9 cellular contexts compared by ENCODE assay signal in the genomic region with DNA sequence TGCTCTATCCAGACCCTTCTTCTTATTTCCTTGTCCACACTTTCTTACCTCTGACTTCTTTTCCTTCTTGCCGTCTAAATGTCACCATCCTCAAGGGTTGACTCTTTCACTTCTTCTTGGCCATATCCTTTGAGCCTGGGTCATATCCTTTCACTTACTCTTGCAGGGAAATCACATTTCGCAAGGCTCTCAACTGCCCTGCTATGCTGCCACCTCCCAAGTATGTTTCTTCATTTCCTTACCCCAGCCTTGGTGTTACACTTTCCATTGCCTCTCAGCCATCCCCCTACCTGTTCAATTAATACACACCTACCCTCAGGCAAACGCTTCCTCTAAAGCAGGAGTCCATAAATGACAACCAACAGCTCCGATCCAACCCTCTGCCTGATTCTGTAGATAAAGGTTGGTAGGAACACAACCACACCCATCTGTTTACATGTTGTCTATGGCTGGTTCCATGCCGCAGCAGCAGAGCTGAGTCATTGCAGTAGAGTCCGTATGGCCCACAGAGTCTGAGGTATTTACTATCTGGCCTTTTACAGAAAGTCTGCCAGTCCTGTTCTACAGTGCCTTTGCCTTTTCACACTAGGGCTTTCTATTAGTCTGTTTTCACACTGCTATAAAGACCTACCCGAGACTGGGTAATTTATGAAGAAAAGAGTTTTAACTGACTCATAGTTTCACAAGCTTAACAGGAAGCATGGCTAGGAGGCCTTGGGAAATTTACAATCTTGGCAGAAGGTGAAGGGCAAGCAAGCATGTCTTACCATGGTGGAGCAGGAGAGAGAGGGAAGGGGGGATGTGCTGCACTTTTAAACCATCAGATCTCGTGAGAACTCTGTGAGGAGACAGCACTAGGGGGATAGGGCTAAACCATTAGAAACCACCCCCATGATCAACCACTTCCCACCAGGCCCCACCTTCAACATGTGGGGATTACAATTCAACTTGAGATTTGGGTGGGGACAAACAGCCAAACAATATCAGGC.
DNase-seq lines count a peak whose midpoint lies in the region; ATAC-seq and TF ChIP-seq lines count a peak whose summit lies in the region.
"Had no signal": no experiment of that assay in that cellular context is flagged by ENCODE, and none has a peak within 500 bp of the region (broad histone marks: within the 10 kb centered on the region; RNA-seq: fewer than 3 reads in every experiment).

No MANE protein-coding gene starts in this region.

- H3K4me1 ChIP-seq in esophagus squamous epithelium = peaks cover 0 to 19% (median 0%) of the 10 kb centered on the region in 3 donors

- H3K4me3 ChIP-seq in GM12865 (ENCODE audit: low read depth, low read length) = no peak overlapping the region
- H3K4me3 ChIP-seq in esophagus squamous epithelium = no peak overlapping the region

- no peaks in the 10 kb centered on the region for H3K27me3 ChIP-seq in esophagus squamous epithelium

- peak; percentile 56 for ATAC-seq in GM21390 (IDR thresholded peaks at IDR 0.05; ENCODE audit: unreplicated experiment)
- ATAC-seq in HG03025 (IDR thresholded peaks at IDR 0.05; ENCODE audit: low FRiP score, unreplicated experiment) = no peak

- WGBS in esophagus squamous epithelium, 2 donors = 48 to 53% methylated on average over 8 of the region's 8 CpGs

- peak; percentile 89 for DNase-seq in GM12865 (ENCODE audit: low read depth)
- peak; percentile 96 for DNase-seq in MV-4-11 (lab: John Stamatoyannopoulos, UW)
- no peak for DNase-seq in esophagus squamous epithelium (lab: John Stamatoyannopoulos, UW)
- no peak for DNase-seq in NCI-H748 (lab: John Stamatoyannopoulos, UW; ENCODE audit: unreplicated experiment)
- no peak for DNase-seq in activated gamma-delta T cell treated with Interleukin-2 at 50 U/mL for 16 hours
- DNase-seq in osteocyte (ENCODE audit: extremely low spot score, unreplicated experiment) = no peak
- DNase-seq: SHP77 treated with DMSO at 0.1 percent for 48 hours had no signal

- H3K9me3 ChIP-seq in esophagus squamous epithelium = no peaks in the 10 kb centered on the region

- TF ChIP-seq CTCF in GM12865 (IDR thresholded peaks at IDR 0.05; ENCODE audit: insufficient read depth, low read depth, low read length, missing control alignments) (no peak), esophagus squamous epithelium (IDR thresholded peaks at IDR 0.05) (no peak), osteocyte (IDR thresholded peaks at IDR 0.05) (no peak)

- no peaks in the 10 kb centered on the region for H3K36me3 ChIP-seq in esophagus squamous epithelium

- no peaks in the 10 kb centered on the region for H3K4me1 Mint-ChIP-seq in osteocyte (ENCODE audit: unreplicated experiment)

- no peak overlapping the region for H3K4me3 Mint-ChIP-seq in osteocyte (ENCODE audit: unreplicated experiment)

- peaks cover 13% of the 10 kb centered on the region for H3K27me3 Mint-ChIP-seq in osteocyte (ENCODE audit: unreplicated experiment)

- H3K36me3 Mint-ChIP-seq in osteocyte (ENCODE audit: unreplicated experiment) = no peaks in the 10 kb centered on the region

- H3K27ac ChIP-seq in esophagus squamous epithelium = peak overlapping the region; percentile 47 to 76 (median 70)

- H3K9me3 Mint-ChIP-seq in osteocyte (ENCODE audit: unreplicated experiment) = no peaks in the 10 kb centered on the region

- no peak for TF ChIP-seq POLR2A in esophagus squamous epithelium (IDR thresholded peaks at IDR 0.05)

- intact Hi-C loops in esophagus squamous epithelium (cut with DNase I) = no loop called here

- H3K27ac Mint-ChIP-seq in osteocyte (ENCODE audit: unreplicated experiment) = no peak overlapping the region

Comparison
In these comparisons a context has a peak if more than half of its experiments do, and no peak if none do; other contexts are left out.
1. DNase-seq: peak in GM12865 (single experiment) and MV-4-11 (single experiment); none in esophagus squamous epithelium (single experiment), NCI-H748 (single experiment), activated gamma-delta T cell treated with Interleukin-2 at 50 U/mL for 16 hours (single experiment) and osteocyte (single experiment).